18 cellular contexts compared by ENCODE assay signal in genomic region chr12:104329697-104330096, GRCh38.
"Had no signal": no experiment of that assay in that cellular context is flagged by ENCODE, and none has a peak within 500 bp of the region (broad histone marks: within the 10 kb centered on the region; RNA-seq: fewer than 3 reads in every experiment).

No MANE protein-coding gene starts in this region.

- H3K27ac Mint-ChIP-seq: activated B cell treated with CpG ODN at 0.5 μM for 24 hours; activated naive CD8-positive, alpha-beta T cell treated with anti-CD3 and anti-CD28 coated beads, Interleukin-2, amount 50 U/mL, for 24 hours; activated T-helper 1 cell treated with anti-CD3 and anti-CD28 coated beads, Interleukin-12 subunit alpha, Interleukin-12 subunit beta, Interleukin-2, Interleukin-4 antibody, amounts not matched to agents 30 ng/mL and 10 ng/mL and 1 ng/mL, durations not matched to agents 14 hours and 24 hours and 36 hours; stimulated activated memory B cell treated with anti-CD40 and anti-IgM and Interleukin-4, amounts not matched to agents 10 μg/mL and 1 μg/mL and 100 μg/mL, for 72 hours; T-helper 2 cell treated with Interferon-gamma antibody and Interleukin-4, amounts not matched to agents 5 μg/mL and 100 μg/mL, for 36 hours had no signal

- H3K9me3 Mint-ChIP-seq: activated B cell treated with CpG ODN at 0.5 μM for 24 hours; activated CD4-positive, alpha-beta T cell treated with anti-CD3 and anti-CD28 coated beads, Interleukin-2, amount 10 ng/mL, durations not matched to agents 24 days and 14 days; activated naive CD8-positive, alpha-beta T cell treated with anti-CD3 and anti-CD28 coated beads, Interleukin-2, amount 50 U/mL, for 24 hours; activated T-helper 1 cell treated with anti-CD3 and anti-CD28 coated beads, Interleukin-12 subunit alpha, Interleukin-12 subunit beta, Interleukin-2, Interleukin-4 antibody, amounts not matched to agents 30 ng/mL and 10 ng/mL and 1 ng/mL, durations not matched to agents 14 hours and 24 hours and 36 hours; naive thymus-derived CD8-positive, alpha-beta T cell; stimulated activated memory B cell treated with anti-CD40 and anti-IgM and Interleukin-4, amounts not matched to agents 10 μg/mL and 1 μg/mL and 100 μg/mL, for 72 hours; T-helper 2 cell treated with Interferon-gamma antibody and Interleukin-4, amounts not matched to agents 5 μg/mL and 100 μg/mL, for 36 hours had no signal

- H3K4me1 Mint-ChIP-seq: activated B cell treated with CpG ODN at 0.5 μM for 24 hours; activated CD4-positive, alpha-beta T cell treated with anti-CD3 and anti-CD28 coated beads, Interleukin-2, amount 10 ng/mL, durations not matched to agents 24 days and 14 days; activated naive CD8-positive, alpha-beta T cell treated with anti-CD3 and anti-CD28 coated beads, Interleukin-2, amount 50 U/mL, for 24 hours; stimulated activated memory B cell treated with anti-CD40 and anti-IgM and Interleukin-4, amounts not matched to agents 10 μg/mL and 1 μg/mL and 100 μg/mL, for 72 hours had no signal

- H3K27ac ChIP-seq: colonic mucosa, esophagus muscularis mucosa, left ventricle myocardium inferior, thyroid gland had no signal

- H3K4me1 ChIP-seq: colonic mucosa, esophagus muscularis mucosa, left ventricle myocardium inferior, thyroid gland had no signal

- FAIRE-seq: keratinocyte, urothelium cell line had no signal

- H3K4me3 ChIP-seq: colonic mucosa, esophagus muscularis mucosa, left ventricle myocardium inferior, thyroid gland had no signal

- H3K9me3 ChIP-seq: colonic mucosa, esophagus muscularis mucosa, left ventricle myocardium inferior, thyroid gland had no signal

- H3K27me3 ChIP-seq: colonic mucosa, esophagus muscularis mucosa, thyroid gland had no signal

- ATAC-seq: activated naive CD8-positive, alpha-beta T cell treated with anti-CD3 and anti-CD28 coated beads, Interleukin-2, amount 50 U/mL, for 24 hours; naive thymus-derived CD8-positive, alpha-beta T cell; stimulated activated memory B cell treated with anti-CD40 and anti-IgM and Interleukin-4, amounts not matched to agents 10 μg/mL and 1 μg/mL and 100 μg/mL, for 72 hours had no signal

- H3K4me3 Mint-ChIP-seq: activated B cell treated with CpG ODN at 0.5 μM for 24 hours; activated CD4-positive, alpha-beta T cell treated with anti-CD3 and anti-CD28 coated beads, Interleukin-2, amount 10 ng/mL, durations not matched to agents 24 days and 14 days; activated naive CD8-positive, alpha-beta T cell treated with anti-CD3 and anti-CD28 coated beads, Interleukin-2, amount 50 U/mL, for 24 hours; activated T-helper 1 cell treated with anti-CD3 and anti-CD28 coated beads, Interleukin-12 subunit alpha, Interleukin-12 subunit beta, Interleukin-2, Interleukin-4 antibody, amounts not matched to agents 30 ng/mL and 10 ng/mL and 1 ng/mL, durations not matched to agents 14 hours and 24 hours and 36 hours; naive thymus-derived CD8-positive, alpha-beta T cell; stimulated activated memory B cell treated with anti-CD40 and anti-IgM and Interleukin-4, amounts not matched to agents 10 μg/mL and 1 μg/mL and 100 μg/mL, for 72 hours; T-helper 2 cell treated with Interferon-gamma antibody and Interleukin-4, amounts not matched to agents 5 μg/mL and 100 μg/mL, for 36 hours had no signal

- H3K27me3 Mint-ChIP-seq: activated B cell treated with CpG ODN at 0.5 μM for 24 hours; activated CD4-positive, alpha-beta T cell treated with anti-CD3 and anti-CD28 coated beads, Interleukin-2, amount 10 ng/mL, durations not matched to agents 24 days and 14 days; activated naive CD8-positive, alpha-beta T cell treated with anti-CD3 and anti-CD28 coated beads, Interleukin-2, amount 50 U/mL, for 24 hours; naive thymus-derived CD8-positive, alpha-beta T cell; stimulated activated memory B cell treated with anti-CD40 and anti-IgM and Interleukin-4, amounts not matched to agents 10 μg/mL and 1 μg/mL and 100 μg/mL, for 72 hours had no signal

- DNase-seq: activated B cell treated with CpG ODN at 0.5 μM for 24 hours; activated CD4-positive, alpha-beta T cell treated with anti-CD3 and anti-CD28 coated beads, Interleukin-2, amount 10 ng/mL, durations not matched to agents 24 days and 14 days; activated CD8-positive, alpha-beta memory T cell treated with anti-CD3 and anti-CD28 coated beads for 24 hours; activated naive CD8-positive, alpha-beta T cell treated with anti-CD3 and anti-CD28 coated beads, Interleukin-2, amount 50 U/mL, for 24 hours; caudate nucleus; colonic mucosa; hippocampal formation; left ventricle myocardium inferior; naive thymus-derived CD8-positive, alpha-beta T cell; retina; stimulated activated CD4-positive, alpha-beta T cell treated with anti-CD3 and anti-CD28 coated beads, Interleukin-2, amount 100 ng/mL, for 48 hours; thyroid gland had no signal
